In the genomic region with DNA sequence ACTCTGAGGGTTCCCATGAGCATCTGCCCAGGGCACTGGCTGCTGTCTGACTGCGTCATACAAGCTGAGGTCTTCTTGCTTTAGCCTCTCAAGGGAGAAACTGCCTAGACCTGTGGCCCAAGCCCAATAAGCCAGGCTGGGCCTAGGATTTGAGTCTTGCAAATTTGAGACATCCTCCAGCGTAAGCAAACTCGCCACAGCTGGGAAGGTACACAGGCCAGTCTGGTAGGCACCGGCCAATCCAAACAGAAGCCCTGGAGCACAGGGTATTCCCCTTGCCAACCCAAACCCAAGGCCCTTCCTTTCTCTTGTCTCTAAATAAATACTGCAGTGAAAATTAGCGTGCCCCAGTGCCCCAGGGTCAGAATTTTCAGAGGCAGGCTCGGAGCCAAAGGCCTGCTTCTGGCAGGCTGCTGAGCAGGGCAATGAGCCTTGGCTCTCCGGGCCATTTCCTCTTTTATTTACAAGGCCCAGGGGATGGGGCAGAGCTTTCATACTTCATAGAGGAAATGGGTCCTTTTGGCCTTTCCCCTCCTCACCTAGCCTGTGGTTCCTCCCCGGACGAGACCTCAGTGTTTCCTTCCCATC, we compare ENCODE assay signal across 8 cellular contexts. TPM values are rescaled to one million over a fixed set of nuclear protein-coding genes. Genes with fewer than 3 reads are reported as not detected.
DNase-seq lines count a peak whose midpoint lies in the region; ATAC-seq and TF ChIP-seq lines count a peak whose summit lies in the region.

No MANE protein-coding gene starts in this region.

- CTCF ChIA-PET in HEK293T (lab: Yijun Ruan, JAX): no interaction called here

- H3K27me3 ChIP-seq in breast epithelium (no peaks in the 10 kb centered on the region), HAP-1 (ENCODE audit: low read depth) (no peaks in the 10 kb centered on the region)

- POLR2A ChIA-PET in HEK293T (lab: Yijun Ruan, JAX): no interaction called here

- peaks cover 28% of the 10 kb centered on the region for H3K4me1 Mint-ChIP-seq in T-helper 1 cell treated with Interleukin-12 subunit alpha and Interleukin-12 subunit beta and Interleukin-4 antibody, amounts not matched to agents 30 μg/mL and 1 μg/mL, for 36 hours (ENCODE audit: low read depth)

- H3K36me3 ChIP-seq in breast epithelium (no peaks in the 10 kb centered on the region), HAP-1 (replicated peaks) (peaks cover 89% of the 10 kb centered on the region)

- TF ChIP-seq POLR2A in NB4 (IDR thresholded peaks at IDR 0.05; ENCODE audit: extremely low read depth, insufficient read length): no peak
- TF ChIP-seq POLR2A in breast epithelium (IDR thresholded peaks at IDR 0.05): no peak

- no peak overlapping the region for H3K4me3 ChIP-seq in NB4 (ENCODE audit: low read depth, low read length)
- H3K4me3 ChIP-seq in breast epithelium: no peak overlapping the region
- H3K4me3 ChIP-seq in HAP-1: no peak overlapping the region

- TF ChIP-seq CTCF in NB4 (IDR thresholded peaks at IDR 0.05; ENCODE audit: low read depth, low read length) (no peak), breast epithelium (IDR thresholded peaks at IDR 0.05) (no peak)

- H3K4me3 Mint-ChIP-seq in T-helper 1 cell treated with Interleukin-12 subunit alpha and Interleukin-12 subunit beta and Interleukin-4 antibody, amounts not matched to agents 30 μg/mL and 1 μg/mL, for 36 hours: no peak overlapping the region

- no peaks in the 10 kb centered on the region for H3K9me3 ChIP-seq in breast epithelium
- no peaks in the 10 kb centered on the region for H3K9me3 ChIP-seq in HAP-1

- no peaks in the 10 kb centered on the region for H3K27me3 Mint-ChIP-seq in T-helper 1 cell treated with Interleukin-12 subunit alpha and Interleukin-12 subunit beta and Interleukin-4 antibody, amounts not matched to agents 30 μg/mL and 1 μg/mL, for 36 hours (ENCODE audit: low read depth)

- in situ Hi-C loops in HAP-1 (cut with MboI; ENCODE audit: low sequenced_read_pairs): loop anchor here (10.0 kb wide), 1 partner anchor 248 kb away; no protein-coding TSS in a partner anchor

- H3K9me3 Mint-ChIP-seq in T-helper 1 cell treated with Interleukin-12 subunit alpha and Interleukin-12 subunit beta and Interleukin-4 antibody, amounts not matched to agents 30 μg/mL and 1 μg/mL, for 36 hours: no peaks in the 10 kb centered on the region

- peak overlapping the region; percentile 31 for H3K27ac Mint-ChIP-seq in T-helper 1 cell treated with Interleukin-12 subunit alpha and Interleukin-12 subunit beta and Interleukin-4 antibody, amounts not matched to agents 30 μg/mL and 1 μg/mL, for 36 hours

- DNase-seq in T-helper 1 cell (no peak), NB4 (ENCODE audit: low read depth) (peak; percentile 92), breast epithelium (ENCODE audit: low spot score in 2 of 2) (peak; percentile 80 to 86), midbrain (lab: John Stamatoyannopoulos, UW) (peak; percentile 75), HEK293T (ENCODE audit: extremely low spot score) (no peak), HAP-1 (ENCODE audit: low spot score in 2 of 2) (no peak)

- intact Hi-C loops in breast epithelium (cut with DNase I; ENCODE audit: low total_unique reads): no loop called here

- ATAC-seq in HG02938 (IDR thresholded peaks at IDR 0.05; ENCODE audit: unreplicated experiment): no peak

- H3K4me1 ChIP-seq in breast epithelium (no peaks in the 10 kb centered on the region), HAP-1 (no peaks in the 10 kb centered on the region)

- peak overlapping the region; percentile 52 to 54 for H3K27ac ChIP-seq in breast epithelium

- peaks cover 58% of the 10 kb centered on the region for H3K36me3 Mint-ChIP-seq in T-helper 1 cell treated with Interleukin-12 subunit alpha and Interleukin-12 subunit beta and Interleukin-4 antibody, amounts not matched to agents 30 μg/mL and 1 μg/mL, for 36 hours (ENCODE audit: low read depth)

TF ChIP-seq in HEK293T, 16 proteins besides CTCF, POLR2A, EP300 and RAD21:
- TF ChIP-seq LEF1 (IDR thresholded peaks at IDR 0.05; ENCODE audit: borderline replicate concordance) (no peak), L3MBTL2 (conservative IDR thresholded peaks at IDR 0.05) (no peak), FOXM1 (IDR thresholded peaks at IDR 0.05; ENCODE audit: borderline replicate concordance) (no peak), SP1 (IDR thresholded peaks at IDR 0.05) (no peak), NFRKB (IDR thresholded peaks at IDR 0.05) (no peak), CTBP1 (IDR thresholded peaks at IDR 0.05; ENCODE audit: borderline replicate concordance) (no peak), HDGF (IDR thresholded peaks at IDR 0.05; ENCODE audit: borderline replicate concordance) (no peak), ZNF384 (IDR thresholded peaks at IDR 0.05) (no peak), BHLHE40 (IDR thresholded peaks at IDR 0.05; ENCODE audit: borderline replicate concordance) (no peak), FOXA1 (IDR thresholded peaks at IDR 0.05) (no peak), SUZ12 (IDR thresholded peaks at IDR 0.05) (no peak), FOXK2 (IDR thresholded peaks at IDR 0.05) (no peak), TARDBP (IDR thresholded peaks at IDR 0.05) (no peak), ARNT (IDR thresholded peaks at IDR 0.05) (no peak)
- TF ChIP-seq, protein P1, sequence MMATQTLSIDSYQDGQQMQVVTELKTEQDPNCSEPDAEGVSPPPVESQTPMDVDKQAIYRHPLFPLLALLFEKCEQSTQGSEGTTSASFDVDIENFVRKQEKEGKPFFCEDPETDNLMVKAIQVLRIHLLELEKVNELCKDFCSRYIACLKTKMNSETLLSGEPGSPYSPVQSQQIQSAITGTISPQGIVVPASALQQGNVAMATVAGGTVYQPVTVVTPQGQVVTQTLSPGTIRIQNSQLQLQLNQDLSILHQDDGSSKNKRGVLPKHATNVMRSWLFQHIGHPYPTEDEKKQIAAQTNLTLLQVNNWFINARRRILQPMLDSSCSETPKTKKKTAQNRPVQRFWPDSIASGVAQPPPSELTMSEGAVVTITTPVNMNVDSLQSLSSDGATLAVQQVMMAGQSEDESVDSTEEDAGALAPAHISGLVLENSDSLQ (IDR thresholded peaks at IDR 0.05): no peak

RNA-seq across cellular contexts. Expression of gene POLR1A, which starts 33.3 kb away (rescaled TPM):
- total RNA-seq in breast epithelium: 10 to 100 TPM; 12.4 to 19.4 (median 13.1) TPM

RNA-seq across cellular contexts. Expression of gene PTCD3, which starts 33.7 kb away (rescaled TPM):
- 100 to 1,000 TPM in 1 of 3 donors, 10 to 100 TPM in 2; 70.1 to 126 (median 99.1) TPM for total RNA-seq in breast epithelium

Comparison
In these comparisons a context has a peak if more than half of its experiments do, and no peak if none do; other contexts are left out.
1. DNase-seq: peak in NB4 (single experiment), breast epithelium (2 of 2) and midbrain (single experiment); none in T-helper 1 cell (0 of 5), HEK293T (single experiment) and HAP-1 (0 of 2).